Comparison of ENCODE assay signal across 22 cellular contexts in genomic region chr22:46319319-46319718, GRCh38. TPM values are rescaled to one million over a fixed set of nuclear protein-coding genes. Genes with fewer than 3 reads are reported as not detected.
"Had no signal": no experiment of that assay in that cellular context is flagged by ENCODE, and none has a peak within 500 bp of the region (broad histone marks: within the 10 kb centered on the region; RNA-seq: fewer than 3 reads in every experiment).

No MANE protein-coding gene starts in this region.

- H3K27me3 Mint-ChIP-seq: naive thymus-derived CD4-positive, alpha-beta T cell; type B pancreatic cell had no signal

- H3K4me3 ChIP-seq: dorsolateral prefrontal cortex, esophagus muscularis mucosa, gastroesophageal sphincter, left ventricle myocardium inferior, ovary, right atrium auricular region, suprapubic skin, thyroid gland had no signal

- DNase-seq: cortex of kidney; effector memory CD4-positive, alpha-beta T cell; glutamatergic neuron; islet precursor cell; left ventricle myocardium inferior; naive thymus-derived CD4-positive, alpha-beta T cell; nucleus accumbens; ovary; small intestine; stimulated activated CD4-positive, alpha-beta T cell treated with anti-CD3 and anti-CD28 coated beads, Interleukin-2, amount 100 ng/mL, for 48 hours; stimulated activated naive CD8-positive, alpha-beta T cell treated with anti-CD3 and anti-CD28 coated beads, Interleukin-15, Interleukin-2, amounts not matched to agents 100 U/mL and 50 U/mL, for 24 hours; thyroid gland had no signal

- H3K36me3 Mint-ChIP-seq: type B pancreatic cell had no signal

- H3K4me1 ChIP-seq: esophagus muscularis mucosa, left ventricle myocardium inferior, right atrium auricular region, suprapubic skin, thyroid gland had no signal

- ATAC-seq: gastroesophageal sphincter; naive thymus-derived CD4-positive, alpha-beta T cell; stimulated activated naive CD8-positive, alpha-beta T cell treated with anti-CD3 and anti-CD28 coated beads, Interleukin-15, Interleukin-2, amounts not matched to agents 100 U/mL and 50 U/mL, for 24 hours had no signal

- H3K9me3 ChIP-seq: esophagus muscularis mucosa, gastroesophageal sphincter, left ventricle myocardium inferior, ovary, right atrium auricular region, suprapubic skin, thyroid gland had no signal

- H3K27me3 ChIP-seq: dorsolateral prefrontal cortex, esophagus muscularis mucosa, gastroesophageal sphincter, ovary, right atrium auricular region, suprapubic skin, thyroid gland had no signal

- H3K27ac ChIP-seq: dorsolateral prefrontal cortex, epithelial cell of prostate, esophagus muscularis mucosa, gastroesophageal sphincter, left ventricle myocardium inferior, ovary, right atrium auricular region, suprapubic skin, thyroid gland had no signal

- H3K27ac Mint-ChIP-seq: type B pancreatic cell had no signal

- H3K9me3 Mint-ChIP-seq: type B pancreatic cell had no signal

- H3K36me3 ChIP-seq: esophagus muscularis mucosa, gastroesophageal sphincter, left ventricle myocardium inferior, ovary, right atrium auricular region, suprapubic skin, thyroid gland had no signal

- H3K4me1 Mint-ChIP-seq: naive thymus-derived CD4-positive, alpha-beta T cell had no signal

- H3K4me3 Mint-ChIP-seq: naive thymus-derived CD4-positive, alpha-beta T cell; type B pancreatic cell had no signal

RNA-seq across cellular contexts. Expression of gene PKDREJ, which starts 56.2 kb away (rescaled TPM):
- total RNA-seq: fibroblast of villous mesenchyme; lung microvascular endothelial cell; mesenteric fat pad; naive thymus-derived CD4-positive, alpha-beta T cell had no signal
